ENCODE assay signal across 16 cellular contexts in genomic region chr6:13006578-13007300, GRCh38.
A peak's percentile ranks its signal among the peaks of the same experiment; 100 is the strongest.
DNase-seq lines count a peak whose midpoint lies in the region; ATAC-seq and TF ChIP-seq lines count a peak whose summit lies in the region.
"Had no signal": no experiment of that assay in that cellular context is flagged by ENCODE, and none has a peak within 500 bp of the region (broad histone marks: within the 10 kb centered on the region; RNA-seq: fewer than 3 reads in every experiment).

No MANE protein-coding gene starts in this region.

- no peaks in the 10 kb centered on the region for H3F3A ChIP-seq in PC-3 (ENCODE audit: low read length, unreplicated experiment)

- 45 to 49% methylated on average over 3 to 4 of the region's 4 CpGs for WGBS in transverse colon (ENCODE audit: low coverage in 1 of 2), 2 donors

- H3K4me2 ChIP-seq in PC-3 (ENCODE audit: low read length): no peak overlapping the region

- no peaks in the 10 kb centered on the region for H3K79me2 ChIP-seq in PC-3 (ENCODE audit: low read length)

- no peaks in the 10 kb centered on the region for H3K9me3 ChIP-seq in PC-3 (ENCODE audit: low read length)
- no peaks in the 10 kb centered on the region for H3K9me3 ChIP-seq in transverse colon
- H3K9me3 ChIP-seq: ascending aorta, Caco-2, lower lobe of right lung had no signal

- intact Hi-C loops in PC-3 (cut with micrococcal nuclease): no loop called here
- intact Hi-C loops in transverse colon (cut with DNase I; ENCODE audit: low total_unique reads): no loop called here

- H3K9me2 ChIP-seq in PC-3 (replicated peaks; ENCODE audit: low read length): no peaks in the 10 kb centered on the region

- H3K36me3 ChIP-seq in PC-3 (ENCODE audit: low read depth, low read length) (no peaks in the 10 kb centered on the region), transverse colon (no peaks in the 10 kb centered on the region)
- H3K36me3 ChIP-seq: ascending aorta, lower lobe of right lung, WERI-Rb-1 had no signal

- no peaks in the 10 kb centered on the region for H4K20me1 ChIP-seq in PC-3 (ENCODE audit: low read length)

- CTCF ChIA-PET in PC-3 (lab: Charles Lee): no interaction called here

- no peak for TF ChIP-seq POLR2A in transverse colon (IDR thresholded peaks at IDR 0.05)

- ATAC-seq in PC-3 (peak; percentile 79), GM21360 (IDR thresholded peaks at IDR 0.05; ENCODE audit: unreplicated experiment) (no peak)
- ATAC-seq: lower lobe of right lung, natural killer cell had no signal

- H3K27me3 ChIP-seq in PC-3 (ENCODE audit: low read length) (peaks cover 49% of the 10 kb centered on the region), transverse colon (peaks cover 21% of the 10 kb centered on the region)
- H3K27me3 ChIP-seq: ascending aorta had no signal

- BruUV-seq in PC-3 (replicated peaks; lab: Mats Ljungman, UMichigan): no TSS peak

- peaks cover 4% of the 10 kb centered on the region; the same call in 1 of the 2 replicates for H3K4me1 ChIP-seq in PC-3 (ENCODE audit: insufficient read depth, low read length)
- H3K4me1 ChIP-seq in transverse colon: peaks cover 0 to 6% (median 0%) of the 10 kb centered on the region in 4 donors
- H3K4me1 ChIP-seq: Caco-2 had no signal

- TF ChIP-seq CTCF in PC-3 (conservative IDR thresholded peaks at IDR 0.05; ENCODE audit: low read depth, low read length) (no peak), transverse colon (IDR thresholded peaks at IDR 0.05) (no peak)

- no peak overlapping the region for H3K9ac ChIP-seq in PC-3 (ENCODE audit: low read length)

- H3K4me3 ChIP-seq in PC-3 (ENCODE audit: low read length) (no peak overlapping the region), transverse colon (no peak overlapping the region)
- H3K4me3 ChIP-seq: ascending aorta, lower lobe of right lung had no signal

- no peak overlapping the region for H2AFZ ChIP-seq in PC-3 (ENCODE audit: low read length)

- POLR2A ChIA-PET in PC-3 (lab: Charles Lee; ENCODE audit: unreplicated experiment): no interaction called here

- TF ChIP-seq EP300 in transverse colon (IDR thresholded peaks at IDR 0.05; ENCODE audit: low read depth): no peak

- DNase-seq in NOMO-1 treated with DMSO at 0.1 percent for 48 hours (lab: John Stamatoyannopoulos, UW; ENCODE audit: unreplicated experiment) (peak; percentile 6), NOMO-1 (lab: John Stamatoyannopoulos, UW; ENCODE audit: unreplicated experiment in 2 of 2) (no peak), PC-3 (peak; percentile 33), fibroblast of gingiva (ENCODE audit: low read depth) (peak; percentile 33), transverse colon (no peak), KG1 (lab: John Stamatoyannopoulos, UW) (no peak), NCI-H2107 treated with DMSO at 0.1 percent for 48 hours (lab: John Stamatoyannopoulos, UW; ENCODE audit: unreplicated experiment) (no peak)
- DNase-seq: ACHN; activated effector memory CD4-positive, alpha-beta T cell treated with Interleukin-2 at 50 U/mL for 16 hours; Caco-2; lower lobe of right lung; natural killer cell; NCI-H2171 treated with DMSO at 0.1 percent for 48 hours; WERI-Rb-1 had no signal

- in situ Hi-C loops in transverse colon (cut with MboI; ENCODE audit: low pct_ligation_motif_present in 1 of 4, low pct_unique_long_range_greater_than_20kb in 1 of 4, low sequenced_read_pairs in 3 of 4): no loop called here

- no peak overlapping the region for H3K27ac ChIP-seq in PC-3 (ENCODE audit: low read length)
- H3K27ac ChIP-seq in transverse colon: no peak overlapping the region
- H3K27ac ChIP-seq: ascending aorta, lower lobe of right lung, WERI-Rb-1 had no signal

Comparison
In these comparisons a context has a peak if more than half of its experiments do, and no peak if none do; other contexts are left out.
1. DNase-seq: peak in NOMO-1 treated with DMSO at 0.1 percent for 48 hours (single experiment), PC-3 (single experiment) and fibroblast of gingiva (single experiment); none in NOMO-1 (0 of 2), transverse colon (single experiment), KG1 (single experiment) and NCI-H2107 treated with DMSO at 0.1 percent for 48 hours (single experiment).